ENCODE assay signal across 9 cellular contexts in genomic region chr17:38926290-38927070, GRCh38. TPM values are rescaled to one million over a fixed set of nuclear protein-coding genes. Genes with fewer than 3 reads are reported as not detected.
DNase-seq lines count a peak whose midpoint lies in the region; ATAC-seq and TF ChIP-seq lines count a peak whose summit lies in the region.
"Had no signal": no experiment of that assay in that cellular context is flagged by ENCODE, and none has a peak within 500 bp of the region (broad histone marks: within the 10 kb centered on the region; RNA-seq: fewer than 3 reads in every experiment).

No MANE protein-coding gene starts in this region.

- H3K27me3 ChIP-seq in GM23338 (ENCODE audit: insufficient read depth) (no peaks in the 10 kb centered on the region), esophagus muscularis mucosa (no peaks in the 10 kb centered on the region)

- 0 out of 3 replicates have a peak overlapping the region, but pooled peaks have one; percentile 59 for H3K4me3 Mint-ChIP-seq in GM23338
- peak overlapping the region; percentile 55 to 86 for H3K4me3 Mint-ChIP-seq in stimulated activated naive CD8-positive, alpha-beta T cell treated with anti-CD3 and anti-CD28 coated beads, Interleukin-15, amount 100 ng/mL, for 72 hours

- peaks cover 4% of the 10 kb centered on the region; the same call in 1 of the 2 replicates for H3F3A ChIP-seq in GM23338 (replicated peaks; ENCODE audit: low read depth)

- no peak for TF ChIP-seq EP300 in esophagus muscularis mucosa (IDR thresholded peaks at IDR 0.05)

- 35% methylated on average over 2 of the region's 2 CpGs for whole genome bisulfite sequencing in esophagus muscularis mucosa

- TF ChIP-seq POLR2A in esophagus muscularis mucosa (IDR thresholded peaks at IDR 0.05; ENCODE audit: low read depth), result no peak

- H3K27me3 Mint-ChIP-seq in GM23338 (ENCODE audit: insufficient read depth, low read depth, poor library complexity), result peaks cover 13% of the 10 kb centered on the region
- H3K27me3 Mint-ChIP-seq in stimulated activated naive CD8-positive, alpha-beta T cell treated with anti-CD3 and anti-CD28 coated beads, Interleukin-15, amount 100 ng/mL, for 72 hours, result no peaks in the 10 kb centered on the region

- H3K4me2 ChIP-seq in GM23338, result no peak overlapping the region

- ATAC-seq in GM23338 (no peak), HG03439 (IDR thresholded peaks at IDR 0.05; ENCODE audit: unreplicated experiment) (no peak), HG02852 (IDR thresholded peaks at IDR 0.05; ENCODE audit: unreplicated experiment) (no peak), HG02588 (IDR thresholded peaks at IDR 0.05; ENCODE audit: unreplicated experiment) (no peak)
- ATAC-seq in stimulated activated naive CD8-positive, alpha-beta T cell treated with anti-CD3 and anti-CD28 coated beads, Interleukin-15, amount 100 ng/mL, for 72 hours, result peak; percentile 95

- H3K36me3 ChIP-seq in GM23338 (ENCODE audit: insufficient read depth), result no peaks in the 10 kb centered on the region
- no peaks in the 10 kb centered on the region for H3K36me3 ChIP-seq in esophagus muscularis mucosa

- H3K36me3 Mint-ChIP-seq in GM23338 (ENCODE audit: low read depth), result 0 out of 3 replicates have a peak, but pooled peaks cover 3% of the 10 kb centered on the region

- H3K4me1 ChIP-seq in GM23338 (ENCODE audit: insufficient read depth), result peaks cover 19% of the 10 kb centered on the region
- peaks cover 29 to 47% (median 42%) of the 10 kb centered on the region in 4 donors for H3K4me1 ChIP-seq in esophagus muscularis mucosa

- peaks cover under 1% of the 10 kb centered on the region; the same call in 1 of the 2 replicates for H4K20me1 ChIP-seq in GM23338 (replicated peaks; ENCODE audit: insufficient read depth)

- H3K79me2 ChIP-seq in GM23338 (replicated peaks; ENCODE audit: insufficient read depth), result no peaks in the 10 kb centered on the region

- peaks cover 6% of the 10 kb centered on the region for H3K9me3 Mint-ChIP-seq in GM23338
- H3K9me3 Mint-ChIP-seq in stimulated activated naive CD8-positive, alpha-beta T cell treated with anti-CD3 and anti-CD28 coated beads, Interleukin-15, amount 100 ng/mL, for 72 hours, result no peaks in the 10 kb centered on the region

- intact Hi-C loops in esophagus muscularis mucosa (cut with DNase I), result loop anchor here (5.0 kb wide), 1 partner anchor 44 kb away; no protein-coding TSS in a partner anchor

- H2AFZ ChIP-seq in GM23338, result no peak overlapping the region

- H3K27ac Mint-ChIP-seq in GM23338, result no peak overlapping the region
- H3K27ac Mint-ChIP-seq in stimulated activated naive CD8-positive, alpha-beta T cell treated with anti-CD3 and anti-CD28 coated beads, Interleukin-15, amount 100 ng/mL, for 72 hours, result no peak overlapping the region

- no peak overlapping the region for H3K4me3 ChIP-seq in GM23338
- H3K4me3 ChIP-seq in esophagus muscularis mucosa, result no peak overlapping the region

- 0 out of 2 replicates have a peak, but pooled peaks cover 3% of the 10 kb centered on the region for H3K9me2 ChIP-seq in GM23338 (ENCODE audit: insufficient read depth)

- no peaks in the 10 kb centered on the region for H3K9me3 ChIP-seq in esophagus muscularis mucosa

- TF ChIP-seq CTCF in GM23338 (conservative IDR thresholded peaks at IDR 0.05; ENCODE audit: low read depth in 2 of 2), result no peak
- no peak for TF ChIP-seq CTCF in esophagus muscularis mucosa (IDR thresholded peaks at IDR 0.05)

- no peak for DNase-seq in GM23338 (ENCODE audit: low spot score)
- peak; percentile 96 for DNase-seq in SIG-M5 treated with dmso at 0.1 percent for 504 hours (lab: John Stamatoyannopoulos, UW; ENCODE audit: unreplicated experiment)
- DNase-seq in esophagus muscularis mucosa (ENCODE audit: extremely low spot score), result peak; percentile 37
- no peak for DNase-seq in stimulated activated naive CD8-positive, alpha-beta T cell treated with anti-CD3 and anti-CD28 coated beads, Interleukin-15, amount 100 ng/mL, for 72 hours
- no peak for DNase-seq in D341Med (ENCODE audit: low spot score)
- DNase-seq: activated gamma-delta T cell treated with Interleukin-2 at 50 U/mL for 16 hours had no signal

- peaks cover 32% of the 10 kb centered on the region for H3K4me1 Mint-ChIP-seq in GM23338
- peaks cover 43% of the 10 kb centered on the region for H3K4me1 Mint-ChIP-seq in stimulated activated naive CD8-positive, alpha-beta T cell treated with anti-CD3 and anti-CD28 coated beads, Interleukin-15, amount 100 ng/mL, for 72 hours

- H3K27ac ChIP-seq in GM23338 (ENCODE audit: low read depth) (no peak overlapping the region), esophagus muscularis mucosa (replicated peaks in 1 of 4) (peak overlapping the region in 3 of 4 donors; percentile 31 to 62 (median 53))

TF ChIP-seq in GM23338, 12 proteins besides CTCF, POLR2A, EP300 and RAD21 (continues in another document):
- TF ChIP-seq ZNF114 (CRISPR knock-in tag; IDR thresholded peaks at IDR 0.05) (no peak), EZH2 (IDR thresholded peaks at IDR 0.05; ENCODE audit: low read depth, unreplicated experiment) (no peak), ZNF331 (CRISPR knock-in tag; IDR thresholded peaks at IDR 0.05; ENCODE audit: low read depth) (no peak), JUNB (IDR thresholded peaks at IDR 0.05; ENCODE audit: unreplicated experiment) (no peak), CREB1 (CRISPR knock-in tag; IDR thresholded peaks at IDR 0.05; ENCODE audit: low read depth) (no peak), STAT1 (IDR thresholded peaks at IDR 0.05; ENCODE audit: unreplicated experiment) (no peak)
- TF ChIP-seq, protein P1, sequence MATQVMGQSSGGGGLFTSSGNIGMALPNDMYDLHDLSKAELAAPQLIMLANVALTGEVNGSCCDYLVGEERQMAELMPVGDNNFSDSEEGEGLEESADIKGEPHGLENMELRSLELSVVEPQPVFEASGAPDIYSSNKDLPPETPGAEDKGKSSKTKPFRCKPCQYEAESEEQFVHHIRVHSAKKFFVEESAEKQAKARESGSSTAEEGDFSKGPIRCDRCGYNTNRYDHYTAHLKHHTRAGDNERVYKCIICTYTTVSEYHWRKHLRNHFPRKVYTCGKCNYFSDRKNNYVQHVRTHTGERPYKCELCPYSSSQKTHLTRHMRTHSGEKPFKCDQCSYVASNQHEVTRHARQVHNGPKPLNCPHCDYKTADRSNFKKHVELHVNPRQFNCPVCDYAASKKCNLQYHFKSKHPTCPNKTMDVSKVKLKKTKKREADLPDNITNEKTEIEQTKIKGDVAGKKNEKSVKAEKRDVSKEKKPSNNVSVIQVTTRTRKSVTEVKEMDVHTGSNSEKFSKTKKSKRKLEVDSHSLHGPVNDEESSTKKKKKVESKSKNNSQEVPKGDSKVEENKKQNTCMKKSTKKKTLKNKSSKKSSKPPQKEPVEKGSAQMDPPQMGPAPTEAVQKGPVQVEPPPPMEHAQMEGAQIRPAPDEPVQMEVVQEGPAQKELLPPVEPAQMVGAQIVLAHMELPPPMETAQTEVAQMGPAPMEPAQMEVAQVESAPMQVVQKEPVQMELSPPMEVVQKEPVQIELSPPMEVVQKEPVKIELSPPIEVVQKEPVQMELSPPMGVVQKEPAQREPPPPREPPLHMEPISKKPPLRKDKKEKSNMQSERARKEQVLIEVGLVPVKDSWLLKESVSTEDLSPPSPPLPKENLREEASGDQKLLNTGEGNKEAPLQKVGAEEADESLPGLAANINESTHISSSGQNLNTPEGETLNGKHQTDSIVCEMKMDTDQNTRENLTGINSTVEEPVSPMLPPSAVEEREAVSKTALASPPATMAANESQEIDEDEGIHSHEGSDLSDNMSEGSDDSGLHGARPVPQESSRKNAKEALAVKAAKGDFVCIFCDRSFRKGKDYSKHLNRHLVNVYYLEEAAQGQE (IDR thresholded peaks at IDR 0.05; ENCODE audit: unreplicated experiment), result no peak

RNA-seq across cellular contexts. Expression of gene FBXO47, which starts 40.7 kb away (rescaled TPM):
- not detected in 2 replicates for total RNA-seq in GM23338 (2014; rRNA removed; shearing (Covaris generic))
- polyA plus RNA-seq in GM23338 (2016; fragmentation: Nextera tagmentation; extraction: Ambion mirVana), result not detected in 2 replicates
- total RNA-seq in esophagus muscularis mucosa, result under 1 TPM in 1 of 4 donors, not detected in 3; 0.26 TPM

RNA-seq across cellular contexts. Expression of gene LASP1, which starts 56.6 kb away (rescaled TPM):
- total RNA-seq in GM23338 (2014; rRNA removed; shearing (Covaris generic)), result 139 and 173 TPM in 2 replicates
- 48.5 and 48.7 TPM in 2 replicates for polyA plus RNA-seq in GM23338 (2016; fragmentation: Nextera tagmentation; extraction: Ambion mirVana)
- total RNA-seq in esophagus muscularis mucosa, result 100 to 1,000 TPM in 1 of 4 donors, 10 to 100 TPM in 3; 46.9 to 102 (median 74.7) TPM

Comparison
In these comparisons a context has a peak if more than half of its experiments do, and no peak if none do; other contexts are left out.
1. DNase-seq: peak in SIG-M5 treated with dmso at 0.1 percent for 504 hours (single experiment) and esophagus muscularis mucosa (single experiment); none in GM23338 (single experiment), stimulated activated naive CD8-positive, alpha-beta T cell treated with anti-CD3 and anti-CD28 coated beads, Interleukin-15, amount 100 ng/mL, for 72 hours (0 of 2) and D341Med (single experiment).